12 cellular contexts compared by ENCODE assay signal in genomic region chr14:73240816-73241480, GRCh38. TPM values are rescaled to one million over a fixed set of nuclear protein-coding genes. Genes with fewer than 3 reads are reported as not detected.
DNase-seq lines count a peak whose midpoint lies in the region; ATAC-seq and TF ChIP-seq lines count a peak whose summit lies in the region.
"Had no signal": no experiment of that assay in that cellular context is flagged by ENCODE, and none has a peak within 500 bp of the region (broad histone marks: within the 10 kb centered on the region; RNA-seq: fewer than 3 reads in every experiment).

No MANE protein-coding gene starts in this region.

- H3K9me3 ChIP-seq in esophagus muscularis mucosa (no peaks in the 10 kb centered on the region), stomach (no peaks in the 10 kb centered on the region)
- H3K9me3 ChIP-seq: thoracic aorta had no signal

- 75% methylated on average over 7 of the region's 10 CpGs for WGBS in esophagus muscularis mucosa
- 75 to 82% (median 80%) methylated on average over 10 of the region's 10 CpGs for WGBS in stomach, 5 donors

- DNase-seq in GM13976 (ENCODE audit: low spot score) (peak; percentile 17), NB4 (ENCODE audit: low read depth) (peak; percentile 81), esophagus muscularis mucosa (ENCODE audit: extremely low spot score) (no peak), stomach (no peak), NCI-H1930 (lab: John Stamatoyannopoulos, UW) (no peak), SK-N-DZ (ENCODE audit: low spot score) (no peak)
- DNase-seq: activated naive CD8-positive, alpha-beta T cell treated with anti-CD3 and anti-CD28 coated beads for 36 hours; cortex of kidney; H9 had no signal

- H3K36me3 ChIP-seq in esophagus muscularis mucosa (peaks cover 0 to 16% (median 4%) of the 10 kb centered on the region in 4 donors), stomach (peaks cover 0 to 7% (median 3%) of the 10 kb centered on the region in 4 donors)
- H3K36me3 ChIP-seq: thoracic aorta had no signal

- ATAC-seq in GM19463 (IDR thresholded peaks at IDR 0.05; ENCODE audit: unreplicated experiment), result no peak
- ATAC-seq: sciatic nerve had no signal

- H3K4me1 ChIP-seq in esophagus muscularis mucosa, result peaks cover 32 to 75% (median 68%) of the 10 kb centered on the region in 4 donors
- H3K4me1 ChIP-seq in stomach, result peaks cover 40 to 84% (median 68%) of the 10 kb centered on the region in 4 donors

- no peak for TF ChIP-seq CTCF in GM13976 (IDR thresholded peaks at IDR 0.05; ENCODE audit: borderline replicate concordance, control extremely low read depth, extremely low read depth, insufficient read depth, missing control alignments)
- no peak for TF ChIP-seq CTCF in NB4 (IDR thresholded peaks at IDR 0.05; ENCODE audit: low read depth, low read length)
- TF ChIP-seq CTCF in esophagus muscularis mucosa (IDR thresholded peaks at IDR 0.05), result no peak
- TF ChIP-seq CTCF in stomach (IDR thresholded peaks at IDR 0.05), result no peak

- no peak for TF ChIP-seq POLR2A in NB4 (IDR thresholded peaks at IDR 0.05; ENCODE audit: extremely low read depth, insufficient read length)
- TF ChIP-seq POLR2A in esophagus muscularis mucosa (IDR thresholded peaks at IDR 0.05; ENCODE audit: low read depth), result no peak
- no peak for TF ChIP-seq POLR2A in stomach (IDR thresholded peaks at IDR 0.05)

- in situ Hi-C loops in GM13976 (cut with MboI; ENCODE audit: low sequenced_read_pairs, unreplicated experiment), result no loop called here

- peak overlapping the region in 3 of 4 donors; percentile 20 to 76 (median 67) for H3K27ac ChIP-seq in esophagus muscularis mucosa (replicated peaks in 1 of 4)
- H3K27ac ChIP-seq in stomach, result peak overlapping the region in 3 of 5 donors; percentile 19 to 71 (median 32)
- H3K27ac ChIP-seq: thoracic aorta had no signal

- no peak overlapping the region for H3K4me3 ChIP-seq in NB4 (ENCODE audit: low read depth, low read length)
- H3K4me3 ChIP-seq in esophagus muscularis mucosa, result no peak overlapping the region
- no peak overlapping the region for H3K4me3 ChIP-seq in stomach
- H3K4me3 ChIP-seq: thoracic aorta had no signal

- H3K27me3 ChIP-seq in esophagus muscularis mucosa, result peaks cover 0 to 18% (median 4%) of the 10 kb centered on the region in 4 donors
- H3K27me3 ChIP-seq in stomach, result peaks cover 0 to 63% (median 34%) of the 10 kb centered on the region in 3 donors

- intact Hi-C loops in esophagus muscularis mucosa (cut with DNase I), result no loop called here
- intact Hi-C loops in stomach (cut with DNase I; ENCODE audit: low total_unique reads), result no loop called here

- TF ChIP-seq EP300 in esophagus muscularis mucosa (IDR thresholded peaks at IDR 0.05) (no peak), stomach (IDR thresholded peaks at IDR 0.05) (no peak)

RNA-seq across cellular contexts. Expression of gene PAPLN, which starts 3.6 kb away (rescaled TPM):
- total RNA-seq in esophagus muscularis mucosa (10 to 100 TPM; 12.0 to 43.5 (median 24.1) TPM), stomach (10 to 100 TPM in 3 of 5 donors, 1 to 10 TPM in 2; 7.7 to 53.1 (median 18.0) TPM)
- 1 to 10 TPM; 1.1 to 5.4 (median 2.6) TPM for polyA plus RNA-seq in stomach
- polyA plus RNA-seq in SK-N-DZ (2014; cell fraction: cytosol; rRNA removed), result 0.13 TPM in 1 of 2 replicates, not detected in the other
- polyA plus RNA-seq in SK-N-DZ (2014; cell fraction: nucleus; rRNA removed), result 0.44 and 0.53 TPM in 2 replicates

Comparison
In these comparisons a context has a peak if more than half of its experiments do, and no peak if none do; other contexts are left out.
1. DNase-seq: peak in GM13976 (single experiment) and NB4 (single experiment); none in esophagus muscularis mucosa (single experiment), stomach (single experiment), NCI-H1930 (0 of 2) and SK-N-DZ (single experiment).